8 cellular contexts compared by ENCODE assay signal in the genomic region with DNA sequence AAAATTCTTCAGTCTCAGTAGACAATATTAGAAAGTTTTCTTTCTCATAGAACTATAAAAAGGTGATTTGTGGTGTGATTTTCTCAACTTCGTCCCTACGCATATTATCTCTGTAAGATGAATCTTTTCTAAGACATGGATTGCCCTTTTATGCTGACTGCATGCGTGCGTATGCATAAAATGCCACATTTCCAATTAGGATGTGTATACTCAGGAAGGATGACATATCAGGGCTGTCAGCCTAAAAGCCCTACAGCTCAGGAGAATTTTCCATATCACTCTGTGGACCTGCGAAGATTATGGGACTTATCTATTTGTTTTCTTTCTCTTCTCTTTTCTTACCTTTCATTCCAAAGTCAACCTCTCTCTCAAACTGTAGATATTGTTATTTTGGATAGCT.
"Had no signal": no experiment of that assay in that cellular context is flagged by ENCODE, and none has a peak within 500 bp of the region (broad histone marks: within the 10 kb centered on the region; RNA-seq: fewer than 3 reads in every experiment).

No MANE protein-coding gene starts in this region.

- H3K9me3 ChIP-seq: HAP-1 had no signal

- H3K27ac ChIP-seq: GM23248 had no signal

- H3K4me2 ChIP-seq: GM23338 had no signal

- H2AFZ ChIP-seq: GM23248 had no signal

- H3K4me3 ChIP-seq: GM23248, GM23338, HAP-1 had no signal

- H3K9ac ChIP-seq: GM23248 had no signal

- H3K36me3 ChIP-seq: HAP-1 had no signal

- DNase-seq: GM23248, GOT3, H7, H9, HCEC 1CT, HFFc6 had no signal
